8 cellular contexts compared by ENCODE assay signal in the genomic region with DNA sequence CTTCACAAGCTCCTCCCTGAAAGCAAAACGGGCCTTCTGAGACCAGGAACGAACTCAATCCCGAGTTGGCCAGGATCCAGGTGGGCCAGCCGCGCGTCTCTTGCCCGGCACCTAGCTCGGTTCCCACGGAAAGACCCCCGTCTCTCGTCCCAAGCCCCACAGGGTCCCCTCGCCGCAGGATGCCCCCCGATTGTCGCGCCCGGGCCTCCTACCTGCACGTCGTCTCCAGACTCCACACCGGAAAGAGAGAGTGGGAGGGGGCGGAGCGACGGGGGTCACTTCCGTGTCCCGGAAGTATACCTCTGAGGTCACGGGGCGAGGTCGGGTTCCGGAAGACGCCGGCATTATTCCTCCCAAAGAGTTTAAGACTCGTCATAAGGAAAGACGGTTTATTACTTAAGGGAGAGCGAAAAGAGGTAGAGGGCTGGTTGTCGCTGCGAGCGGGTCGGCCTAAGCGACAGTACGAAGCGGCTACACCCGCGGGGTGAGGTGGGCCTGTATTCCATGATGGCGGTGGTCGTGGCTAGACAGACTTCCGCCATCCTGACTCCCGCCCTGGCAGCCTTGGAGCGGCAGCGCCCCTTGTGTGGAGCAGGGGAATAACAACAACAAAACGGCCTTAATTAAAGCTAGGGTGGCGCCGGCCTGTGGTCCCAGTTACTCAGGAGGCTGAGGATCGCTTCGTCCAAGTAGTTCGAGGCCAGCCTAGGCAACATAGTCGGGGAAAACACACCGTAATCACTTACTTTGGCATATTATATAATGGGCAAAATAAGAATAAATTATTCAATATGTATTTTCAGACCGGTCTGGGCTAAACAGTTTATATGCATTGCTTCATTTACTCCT. TPM values are rescaled to one million over a fixed set of nuclear protein-coding genes. Genes with fewer than 3 reads are reported as not detected.
A peak's percentile ranks its signal among the peaks of the same experiment; 100 is the strongest.
DNase-seq lines count a peak whose midpoint lies in the region; TF ChIP-seq lines count a peak whose summit lies in the region.

A gene (minus strand): TSS at position 249 of the 849 bp plus-strand sequence. CDS start 2,006 bp downstream, outside the sequence.

- H3K9me3 Mint-ChIP-seq in H9, result peaks cover 3% of the 10 kb centered on the region in 2 experiments

- H3K18ac ChIP-seq in H9 (ENCODE audit: insufficient read length, low read depth, low read length), result peak within 1 kb of the TSS; percentile 97

- peak within 1 kb of the TSS; percentile 24 for H4K91ac ChIP-seq in H9 (ENCODE audit: insufficient read length, low read depth, low read length)

- H2AK5ac ChIP-seq in H9 (ENCODE audit: insufficient read length, low read length), result no peak within 1 kb of the TSS

- H3K27ac ChIP-seq in H9 (ENCODE audit: insufficient read length, low read depth, low read length) (peak within 1 kb of the TSS; percentile 62), subcutaneous abdominal adipose tissue (ENCODE audit: low read depth, low read length) (peak within 1 kb of the TSS; percentile 97)

- peak within 1 kb of the TSS; percentile 95 for H3K4me2 ChIP-seq in H9 (ENCODE audit: insufficient read depth, insufficient read length, low read length)

- H3K36me3 ChIP-seq in neuron (ENCODE audit: insufficient read depth, low read length) (peaks cover 34% of the 10 kb centered on the region), subcutaneous abdominal adipose tissue (ENCODE audit: control insufficient read depth in 5 of 5, insufficient read depth in 5 of 5, low read length in 5 of 5) (peaks cover 6 to 32% (median 30%) of the 10 kb centered on the region in 5 donors)

- H2BK120ac ChIP-seq in H9 (ENCODE audit: low read depth, low read length, poor library complexity, severe bottlenecking), result peak within 1 kb of the TSS; percentile 61

- H3K36me3 Mint-ChIP-seq in H9 (ENCODE audit: insufficient read depth in 1 of 3, low read depth in 3 of 3), result peaks cover 46 to 53% (median 46%) of the 10 kb centered on the region in 3 experiments

- peak within 1 kb of the TSS; percentile 79 for H4K5ac ChIP-seq in H9 (ENCODE audit: insufficient read length, low read depth, low read length)

- H3K79me2 ChIP-seq in H9 (ENCODE audit: insufficient read depth, low read length), result peaks cover 16% of the 10 kb centered on the region; the same call in 1 of the 2 replicates

- H2AFZ ChIP-seq in H9 (ENCODE audit: low read length) (peak within 1 kb of the TSS; percentile 71), neuron (ENCODE audit: low read depth, low read length) (peak within 1 kb of the TSS; percentile 36)

- WGBS in H9 (ENCODE audit: extremely low coverage, insufficient read length, low lambda C conversion rate), result no CpG with 5 or more reads among the region's 58 CpGs

- no peak within 1 kb of the TSS for H2BK15ac ChIP-seq in H9 (ENCODE audit: low read depth, low read length)

- no peak within 1 kb of the TSS for H3T11ph ChIP-seq in H9 (ENCODE audit: low read length)

- peak within 1 kb of the TSS; percentile 27 for H2BK5ac ChIP-seq in H9 (ENCODE audit: insufficient read length, low read length)

- peak within 1 kb of the TSS; percentile 100 for H3K27ac Mint-ChIP-seq in H9

- H3K9ac ChIP-seq in H9 (ENCODE audit: extremely low read depth, insufficient read length, low read length) (peak within 1 kb of the TSS; percentile 100), subcutaneous abdominal adipose tissue (ENCODE audit: low read length in 5 of 5) (peak within 1 kb of the TSS; percentile 82 to 98 (median 93))

- peak within 1 kb of the TSS; percentile 98 to 100 for H3K4me3 Mint-ChIP-seq in H9

- H3K56ac ChIP-seq in H9 (ENCODE audit: insufficient read length, low read depth, low read length), result peak within 1 kb of the TSS; percentile 56

- H3K4me1 Mint-ChIP-seq in H9, result peaks cover 14 to 30% of the 10 kb centered on the region in 2 experiments

- H2BK12ac ChIP-seq in H9 (ENCODE audit: insufficient read length, low read depth, low read length), result no peak within 1 kb of the TSS

- H3K23me2 ChIP-seq in H9 (ENCODE audit: insufficient read length, low read depth, low read length, poor library complexity, severe bottlenecking), result peaks cover 8% of the 10 kb centered on the region

- TF ChIP-seq CTCF in H9 (conservative IDR thresholded peaks at IDR 0.05) (peak; percentile 91), foreskin fibroblast (IDR thresholded peaks at IDR 0.05; ENCODE audit: low read depth, low read length) (peak; percentile 72)

- H3K4me1 ChIP-seq in H9 (ENCODE audit: insufficient read depth, low read length) (peaks cover 2% of the 10 kb centered on the region; the same call in 1 of the 2 replicates), neuron (ENCODE audit: insufficient read depth, low read length) (peaks cover 17% of the 10 kb centered on the region), subcutaneous abdominal adipose tissue (ENCODE audit: control insufficient read depth in 5 of 5, insufficient read depth in 5 of 5, low read length in 5 of 5) (peaks cover 5 to 20% (median 15%) of the 10 kb centered on the region in 5 donors)

- no peak within 1 kb of the TSS for H4K8ac ChIP-seq in H9 (replicated peaks; ENCODE audit: insufficient read length, low read depth, low read length)

- H3K14ac ChIP-seq in H9 (ENCODE audit: insufficient read depth, low read length), result peak within 1 kb of the TSS; percentile 99

- H3K23ac ChIP-seq in H9 (ENCODE audit: insufficient read length, low read depth, low read length), result peak within 1 kb of the TSS; percentile 5

- no peak within 1 kb of the TSS for H2BK20ac ChIP-seq in H9 (ENCODE audit: low read depth, low read length, poor library complexity, severe bottlenecking)

- H3K27me3 ChIP-seq in H9 (ENCODE audit: insufficient read depth, low read length) (no peaks in the 10 kb centered on the region), neuron (ENCODE audit: insufficient read depth, low read length) (no peaks in the 10 kb centered on the region), subcutaneous abdominal adipose tissue (ENCODE audit: control insufficient read depth in 5 of 5, insufficient read depth in 4 of 5, low read length in 5 of 5) (no peaks in the 10 kb centered on the region)

- H3K79me1 ChIP-seq in H9 (ENCODE audit: insufficient read depth, low read depth, low read length, poor library complexity, severe bottlenecking), result peaks cover 3% of the 10 kb centered on the region

- peak within 1 kb of the TSS; percentile 73 to 99 for H3K4me3 ChIP-seq in foreskin fibroblast (ENCODE audit: low read depth in 1 of 2, low read length in 2 of 2)
- peak within 1 kb of the TSS; percentile 95 for H3K4me3 ChIP-seq in neuron (ENCODE audit: low read length)
- peak within 1 kb of the TSS; percentile 89 to 98 (median 96) for H3K4me3 ChIP-seq in subcutaneous abdominal adipose tissue (ENCODE audit: low read depth in 1 of 5, low read length in 5 of 5)

- DNase-seq in GDM1 (lab: John Stamatoyannopoulos, UW) (peak; percentile 90), H9 (peak; percentile 94), M059J (ENCODE audit: low read depth) (peak; percentile 90), SHP77 (lab: John Stamatoyannopoulos, UW) (peak; percentile 83), foreskin fibroblast (peak; percentile 89 to 96)
- DNase-seq in activated effector memory CD4-positive, alpha-beta T cell treated with anti-CD3 and anti-CD28 coated beads, Interleukin-2, amount 50 U/mL, for 16 hours, result peak; percentile 98

- no peaks in the 10 kb centered on the region for H4K20me1 ChIP-seq in H9 (ENCODE audit: control insufficient read depth, insufficient read depth, insufficient read length)

- no peaks in the 10 kb centered on the region for H3K27me3 Mint-ChIP-seq in H9 (ENCODE audit: low read depth)

- H3K9me3 ChIP-seq in H9 (ENCODE audit: control insufficient read depth, low read depth, low read length) (no peaks in the 10 kb centered on the region), neuron (ENCODE audit: low read length) (peaks cover 7% of the 10 kb centered on the region), subcutaneous abdominal adipose tissue (ENCODE audit: control insufficient read depth in 5 of 5, low read length in 5 of 5) (no peaks in the 10 kb centered on the region)

- H3K4ac ChIP-seq in H9 (ENCODE audit: low read depth, low read length), result no peak within 1 kb of the TSS; the same call in 1 of the 2 replicates

RNA-seq across cellular contexts. Expression of the gene that starts here (rescaled TPM):
- total RNA-seq in H9 (2021), result 2,533 and 2,603 TPM in 2 replicates
- 1,412 and 1,643 TPM in 2 replicates for total RNA-seq in M059J (2014; rRNA removed; shearing (Covaris generic))

Comparison
In these comparisons a context has a peak if more than half of its experiments do, and no peak if none do; other contexts are left out.
1. Peak in every context shown above with its lines: DNase-seq, H3K4me3 ChIP-seq and H3K27ac ChIP-seq.